Comparison of ENCODE assay signal across 15 cellular contexts in genomic region chr10:21284301-21284700, GRCh38.
"Had no signal": no experiment of that assay in that cellular context is flagged by ENCODE, and none has a peak within 500 bp of the region (broad histone marks: within the 10 kb centered on the region; RNA-seq: fewer than 3 reads in every experiment).

No MANE protein-coding gene starts in this region.

- H3K79me2 ChIP-seq: hepatocyte had no signal

- DNase-seq: effector CD4-positive, alpha-beta T cell; foreskin melanocyte; head of caudate nucleus; left colon; left ventricle myocardium superior; naive thymus-derived CD4-positive, alpha-beta T cell; nephron progenitor cell; posterior cingulate gyrus; stimulated activated naive CD4-positive, alpha-beta T cell treated with Interleukin-2 at 50 U/mL for 16 hours; trophoblast cell had no signal

- H3K4me2 ChIP-seq: hepatocyte had no signal

- H3K4me3 ChIP-seq: coronary artery, hepatocyte, lung, sigmoid colon, skin epidermis had no signal

- ATAC-seq: left colon; left ventricle myocardium superior; naive thymus-derived CD4-positive, alpha-beta T cell had no signal

- H3K9me3 ChIP-seq: sigmoid colon had no signal

- H3K27me3 ChIP-seq: hepatocyte, sigmoid colon had no signal

- H3K4me1 ChIP-seq: sigmoid colon had no signal

- H3K36me3 ChIP-seq: sigmoid colon had no signal

- H3K27ac ChIP-seq: coronary artery, hepatocyte, sigmoid colon, skin epidermis had no signal
